8 cellular contexts compared by ENCODE assay signal in genomic region chr10:5889624-5890518, GRCh38. TPM values are rescaled to one million over a fixed set of nuclear protein-coding genes. Genes with fewer than 3 reads are reported as not detected.
A peak's percentile ranks its signal among the peaks of the same experiment; 100 is the strongest.
DNase-seq lines count a peak whose midpoint lies in the region; ATAC-seq, FAIRE-seq and TF ChIP-seq lines count a peak whose summit lies in the region.

Gene ANKRD16 (minus strand): TSS chr10:5889893. CDS start chr10:5889354, 539 bp downstream.
Gene FBH1 (plus strand): TSS chr10:5890243. CDS start chr10:5890346, 103 bp downstream.

- intact Hi-C loops in adrenal gland (cut with DNase I), result no loop called here
- intact Hi-C loops in heart right ventricle (cut with DNase I), result loop anchor here in 3 of 10 donors (2.0 to 5.0 kb wide), 2 partner anchors 77 to 78 kb away; partner anchors contain the start of gene GDI2 (in 3 of the 3)
- intact Hi-C loops in posterior cingulate gyrus (cut with DNase I), result loop anchor here (1.0 to 5.0 kb wide), 2 partner anchors 77 to 203 kb away; partner anchors contain the start of gene GDI2

- 0 to 2% (median 1%) methylated on average over 12 to 120 of the region's 120 CpGs; no CpG with 5 or more reads in 1 of the 4 donors for WGBS in adrenal gland, 4 donors
- WGBS in heart right ventricle, 2 donors, result 1% methylated on average over 65 to 120 of the region's 120 CpGs

- peak within 1 kb of the TSS; percentile 82 for H3K27ac Mint-ChIP-seq in type B pancreatic cell

- peak within 1 kb of the TSS; percentile 81 to 99 (median 88) for H3K27ac ChIP-seq in adrenal gland
- H3K27ac ChIP-seq in heart right ventricle, result peak within 1 kb of the TSS; percentile 84 to 95 (median 90)

- peaks cover 29 to 40% of the 10 kb centered on the region in 2 donors for H3K4me1 ChIP-seq in adrenal gland (replicated peaks in 1 of 2)
- H3K4me1 ChIP-seq in heart right ventricle, result peaks cover 0 to 65% (median 52%) of the 10 kb centered on the region in 9 donors

- peaks cover 0 to 19% of the 10 kb centered on the region in 2 donors for H3K36me3 ChIP-seq in adrenal gland (replicated peaks in 1 of 2)
- peaks cover 0 to 43% (median 3%) of the 10 kb centered on the region in 9 donors for H3K36me3 ChIP-seq in heart right ventricle

- H3K9me3 ChIP-seq in adrenal gland (replicated peaks in 1 of 3), result no peaks in the 10 kb centered on the region
- no peaks in the 10 kb centered on the region for H3K9me3 ChIP-seq in heart right ventricle

- peak; percentile 96 for FAIRE-seq in GM12892 (lab: Jason Lieb, UNC)

- H3K4me3 Mint-ChIP-seq in type B pancreatic cell, result peak within 1 kb of the TSS; percentile 98

- no peaks in the 10 kb centered on the region for H3K27me3 Mint-ChIP-seq in type B pancreatic cell

- no peaks in the 10 kb centered on the region for H3K9me3 Mint-ChIP-seq in type B pancreatic cell

- peaks cover 48% of the 10 kb centered on the region for H3K4me1 Mint-ChIP-seq in type B pancreatic cell (ENCODE audit: unreplicated experiment)

- peak; percentile 91 for TF ChIP-seq POLR2A in GM12892 (IDR thresholded peaks at IDR 0.05; ENCODE audit: low read depth, low read length)
- peak; percentile 86 to 93 for TF ChIP-seq POLR2A in adrenal gland (IDR thresholded peaks at IDR 0.05)

- H3K27me3 ChIP-seq in adrenal gland (no peaks in the 10 kb centered on the region), heart right ventricle (no peaks in the 10 kb centered on the region)

- H3K36me3 Mint-ChIP-seq in type B pancreatic cell, result peaks cover 24% of the 10 kb centered on the region

- peak in 1 of 6 experiments; percentile 10 for TF ChIP-seq CTCF in adrenal gland (IDR thresholded peaks at IDR 0.05)
- TF ChIP-seq CTCF in heart right ventricle (IDR thresholded peaks at IDR 0.05), result peak in 2 of 9 donors; percentile 8 to 22
- TF ChIP-seq CTCF in type B pancreatic cell (conservative IDR thresholded peaks at IDR 0.05), result no peak

- ATAC-seq in HG02840 (IDR thresholded peaks at IDR 0.05; ENCODE audit: low FRiP score, unreplicated experiment) (peak; percentile 90), heart right ventricle (peak; percentile 93 to 98 (median 96))

- DNase-seq in GM12892 (ENCODE audit: insufficient read length), result peak; percentile 93
- peak; percentile 98 for DNase-seq in NCI-H1436 (lab: John Stamatoyannopoulos, UW)
- peak; percentile 95 for DNase-seq in SW480 (ENCODE audit: low spot score)
- DNase-seq in adrenal gland, result peak; percentile 98 to 100 (median 98)
- peak; percentile 99 for DNase-seq in heart right ventricle
- DNase-seq in posterior cingulate gyrus, result peak; percentile 96 to 100 (median 98)
- peak; percentile 100 for DNase-seq in type B pancreatic cell (ENCODE audit: extremely low spot score, unreplicated experiment)

- H3K4me3 ChIP-seq in adrenal gland, result peak within 1 kb of the TSS; percentile 34 to 98 (median 66)
- H3K4me3 ChIP-seq in heart right ventricle, result peak within 1 kb of the TSS; percentile 66 to 98 (median 91)

RNA-seq across cellular contexts. Expression of gene ANKRD16, which starts in this region (rescaled TPM):
- 3.7 TPM for polyA plus RNA-seq in GM12892 (2012; ENCODE audit: missing spikeins)
- 10 to 100 TPM in 3 of 8 donors, 1 to 10 TPM in 5; 5.9 to 12.4 (median 7.0) TPM for total RNA-seq in adrenal gland
- polyA plus RNA-seq in adrenal gland, result 1 to 10 TPM; 4.0 to 6.1 (median 5.8) TPM
- 1 to 10 TPM; 2.2 to 3.9 (median 3.4) TPM for total RNA-seq in heart right ventricle
- polyA plus RNA-seq in heart right ventricle, result 1 to 10 TPM; 3.0 to 3.8 TPM
- total RNA-seq in type B pancreatic cell (ENCODE audit: low replicate concordance), result 6.7 and 15.3 TPM in 2 replicates

RNA-seq across cellular contexts. Expression of gene FBH1, which starts in this region (rescaled TPM):
- 36.3 TPM for polyA plus RNA-seq in GM12892 (2012; ENCODE audit: missing spikeins)
- total RNA-seq in adrenal gland, result 100 to 1,000 TPM in 4 of 8 donors, 10 to 100 TPM in 4; 68.9 to 165 (median 99.2) TPM
- 100 to 1,000 TPM in 2 of 3 donors, 10 to 100 TPM in 1; 91.4 to 154 (median 137) TPM for polyA plus RNA-seq in adrenal gland
- total RNA-seq in heart right ventricle, result 100 to 1,000 TPM in 1 of 10 donors, 10 to 100 TPM in 9; 57.8 to 134 (median 76.0) TPM
- polyA plus RNA-seq in heart right ventricle, result 10 to 100 TPM; 59.1 to 91.9 TPM
- 73.0 TPM in 2 replicates for total RNA-seq in type B pancreatic cell (ENCODE audit: low replicate concordance)

Comparison
In these comparisons a context has a peak if more than half of its experiments do, and no peak if none do; other contexts are left out.
1. Peak in every context shown above with its lines: DNase-seq, ATAC-seq, H3K4me3 ChIP-seq and H3K27ac ChIP-seq.